24 cellular contexts compared by ENCODE assay signal in genomic region chr15:80266113-80266512, GRCh38.
"Had no signal": no experiment of that assay in that cellular context is flagged by ENCODE, and none has a peak within 500 bp of the region (broad histone marks: within the 10 kb centered on the region; RNA-seq: fewer than 3 reads in every experiment).

No MANE protein-coding gene starts in this region.

- DNase-seq: activated B cell treated with CpG ODN at 0.5 μM for 24 hours; activated CD4-positive, alpha-beta T cell treated with anti-CD3 and anti-CD28 coated beads for 36 hours; activated CD4-positive, alpha-beta T cell treated with anti-CD3 and anti-CD28 coated beads, Interleukin-2, amount 50 U/mL, for 48 hours; activated CD8-positive, alpha-beta memory T cell treated with anti-CD3 and anti-CD28 coated beads, Interleukin-2, amount 50 U/mL, for 48 hours; activated naive CD4-positive, alpha-beta T cell treated with Interleukin-2 at 50 U/mL for 16 hours; activated naive CD8-positive, alpha-beta T cell treated with anti-CD3 and anti-CD28 coated beads, Interleukin-2, amount 10 ng/mL, durations not matched to agents 7 days and 5 days; activated T-cell treated with anti-CD3 and anti-CD28 coated beads, Interleukin-2, amount 50 U/mL, for 4 hours; amniotic stem cell; cerebellar nuclear complex; cortex of kidney; endodermal cell; esophagus squamous epithelium; gastrocnemius medialis; head of caudate nucleus; left ventricle myocardium superior; mammary epithelial cell; naive thymus-derived CD8-positive, alpha-beta T cell; small intestine; stimulated activated naive CD4-positive, alpha-beta T cell; T1000; testis; trophoblast cell had no signal

- H3K4me1 Mint-ChIP-seq: activated B cell treated with CpG ODN at 0.5 μM for 24 hours; activated CD4-positive, alpha-beta T cell treated with anti-CD3 and anti-CD28 coated beads for 36 hours; activated naive CD8-positive, alpha-beta T cell treated with anti-CD3 and anti-CD28 coated beads, Interleukin-2, amount 10 ng/mL, durations not matched to agents 7 days and 5 days; endodermal cell; mesothelial cell of epicardium; naive thymus-derived CD8-positive, alpha-beta T cell had no signal

- H3K9me3 Mint-ChIP-seq: activated B cell treated with CpG ODN at 0.5 μM for 24 hours; activated naive CD8-positive, alpha-beta T cell treated with anti-CD3 and anti-CD28 coated beads, Interleukin-2, amount 10 ng/mL, durations not matched to agents 7 days and 5 days; activated T-cell treated with anti-CD3 and anti-CD28 coated beads, Interleukin-2, amount 50 U/mL, for 4 hours; endodermal cell; mesothelial cell of epicardium had no signal

- H3K27ac Mint-ChIP-seq: activated B cell treated with CpG ODN at 0.5 μM for 24 hours; activated CD4-positive, alpha-beta T cell treated with anti-CD3 and anti-CD28 coated beads for 36 hours; activated naive CD8-positive, alpha-beta T cell treated with anti-CD3 and anti-CD28 coated beads, Interleukin-2, amount 10 ng/mL, durations not matched to agents 7 days and 5 days; endodermal cell; mesothelial cell of epicardium had no signal

- ATAC-seq: activated CD4-positive, alpha-beta T cell treated with anti-CD3 and anti-CD28 coated beads for 36 hours; activated T-cell treated with anti-CD3 and anti-CD28 coated beads, Interleukin-2, amount 50 U/mL, for 4 hours; gastrocnemius medialis; left ventricle myocardium superior; naive thymus-derived CD8-positive, alpha-beta T cell; sciatic nerve had no signal

- H3K36me3 Mint-ChIP-seq: activated naive CD8-positive, alpha-beta T cell treated with anti-CD3 and anti-CD28 coated beads, Interleukin-2, amount 10 ng/mL, durations not matched to agents 7 days and 5 days; mesothelial cell of epicardium; naive thymus-derived CD8-positive, alpha-beta T cell had no signal

- H3K4me3 Mint-ChIP-seq: activated B cell treated with CpG ODN at 0.5 μM for 24 hours; activated CD4-positive, alpha-beta T cell treated with anti-CD3 and anti-CD28 coated beads for 36 hours; activated naive CD8-positive, alpha-beta T cell treated with anti-CD3 and anti-CD28 coated beads, Interleukin-2, amount 10 ng/mL, durations not matched to agents 7 days and 5 days; activated T-cell treated with anti-CD3 and anti-CD28 coated beads, Interleukin-2, amount 50 U/mL, for 4 hours; endodermal cell; mesothelial cell of epicardium; naive thymus-derived CD8-positive, alpha-beta T cell had no signal
